Comparison of ENCODE assay signal across 1 cellular context in genomic region chr4:42995343-42995944, GRCh38.
A peak's percentile ranks its signal among the peaks of the same experiment; 100 is the strongest.
TF ChIP-seq lines count a peak whose summit lies in the region.

No MANE protein-coding gene starts in this region.

TF ChIP-seq in HepG2, 621 proteins besides CTCF, POLR2A, EP300 and RAD21 (continued from another document):
- TF ChIP-seq ZNF670 (CRISPR knock-in tag; IDR thresholded peaks at IDR 0.05; ENCODE audit: borderline replicate concordance) (no peak), CEBPG (CRISPR knock-in tag; IDR thresholded peaks at IDR 0.05) (peak; percentile 76), PRMT3 (CRISPR knock-in tag; IDR thresholded peaks at IDR 0.05; ENCODE audit: borderline replicate concordance, low read depth) (no peak), MIXL1 (CRISPR knock-in tag; IDR thresholded peaks at IDR 0.05) (peak; percentile 78), CBFB (CRISPR knock-in tag; IDR thresholded peaks at IDR 0.05) (no peak), ZNF329 (CRISPR knock-in tag; IDR thresholded peaks at IDR 0.05; ENCODE audit: low read depth) (no peak), SRSF9 (IDR thresholded peaks at IDR 0.05; ENCODE audit: borderline replicate concordance, insufficient read depth, low read depth, low read length, poor library complexity, severe bottlenecking) (no peak), ZNF563 (CRISPR knock-in tag; IDR thresholded peaks at IDR 0.05) (no peak), CHD2 (IDR thresholded peaks at IDR 0.05; ENCODE audit: low read depth, low read length) (no peak), SNAPC2 (CRISPR knock-in tag; IDR thresholded peaks at IDR 0.05) (no peak), CEBPB (IDR thresholded peaks at IDR 0.05; ENCODE audit: borderline replicate concordance, low read depth, low read length) (peak; percentile 84), HMGA1 (CRISPR knock-in tag; conservative IDR thresholded peaks at IDR 0.05) (no peak), ZNF362 (CRISPR knock-in tag; IDR thresholded peaks at IDR 0.05; ENCODE audit: borderline replicate concordance) (no peak), TAF1 (CRISPR knock-in tag; IDR thresholded peaks at IDR 0.05) (no peak), RFX5 (IDR thresholded peaks at IDR 0.05; ENCODE audit: low read depth, low read length) (no peak), SMAD1 (CRISPR knock-in tag; IDR thresholded peaks at IDR 0.05; ENCODE audit: borderline replicate concordance, low read depth) (no peak), NFKBIZ (CRISPR knock-in tag; IDR thresholded peaks at IDR 0.05) (no peak)
- TF ChIP-seq, protein P1, sequence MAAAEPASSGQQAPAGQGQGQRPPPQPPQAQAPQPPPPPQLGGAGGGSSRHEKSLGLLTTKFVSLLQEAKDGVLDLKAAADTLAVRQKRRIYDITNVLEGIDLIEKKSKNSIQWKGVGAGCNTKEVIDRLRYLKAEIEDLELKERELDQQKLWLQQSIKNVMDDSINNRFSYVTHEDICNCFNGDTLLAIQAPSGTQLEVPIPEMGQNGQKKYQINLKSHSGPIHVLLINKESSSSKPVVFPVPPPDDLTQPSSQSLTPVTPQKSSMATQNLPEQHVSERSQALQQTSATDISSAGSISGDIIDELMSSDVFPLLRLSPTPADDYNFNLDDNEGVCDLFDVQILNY (CRISPR knock-in tag; conservative IDR thresholded peaks at IDR 0.05) = no peak
- TF ChIP-seq, protein P2, sequence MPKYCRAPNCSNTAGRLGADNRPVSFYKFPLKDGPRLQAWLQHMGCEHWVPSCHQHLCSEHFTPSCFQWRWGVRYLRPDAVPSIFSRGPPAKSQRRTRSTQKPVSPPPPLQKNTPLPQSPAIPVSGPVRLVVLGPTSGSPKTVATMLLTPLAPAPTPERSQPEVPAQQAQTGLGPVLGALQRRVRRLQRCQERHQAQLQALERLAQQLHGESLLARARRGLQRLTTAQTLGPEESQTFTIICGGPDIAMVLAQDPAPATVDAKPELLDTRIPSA (CRISPR knock-in tag; IDR thresholded peaks at IDR 0.05; ENCODE audit: borderline replicate concordance) = no peak
- TF ChIP-seq, protein P3, sequence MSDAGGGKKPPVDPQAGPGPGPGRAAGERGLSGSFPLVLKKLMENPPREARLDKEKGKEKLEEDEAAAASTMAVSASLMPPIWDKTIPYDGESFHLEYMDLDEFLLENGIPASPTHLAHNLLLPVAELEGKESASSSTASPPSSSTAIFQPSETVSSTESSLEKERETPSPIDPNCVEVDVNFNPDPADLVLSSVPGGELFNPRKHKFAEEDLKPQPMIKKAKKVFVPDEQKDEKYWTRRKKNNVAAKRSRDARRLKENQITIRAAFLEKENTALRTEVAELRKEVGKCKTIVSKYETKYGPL (CRISPR knock-in tag; IDR thresholded peaks at IDR 0.05) = no peak
- TF ChIP-seq, protein P4, sequence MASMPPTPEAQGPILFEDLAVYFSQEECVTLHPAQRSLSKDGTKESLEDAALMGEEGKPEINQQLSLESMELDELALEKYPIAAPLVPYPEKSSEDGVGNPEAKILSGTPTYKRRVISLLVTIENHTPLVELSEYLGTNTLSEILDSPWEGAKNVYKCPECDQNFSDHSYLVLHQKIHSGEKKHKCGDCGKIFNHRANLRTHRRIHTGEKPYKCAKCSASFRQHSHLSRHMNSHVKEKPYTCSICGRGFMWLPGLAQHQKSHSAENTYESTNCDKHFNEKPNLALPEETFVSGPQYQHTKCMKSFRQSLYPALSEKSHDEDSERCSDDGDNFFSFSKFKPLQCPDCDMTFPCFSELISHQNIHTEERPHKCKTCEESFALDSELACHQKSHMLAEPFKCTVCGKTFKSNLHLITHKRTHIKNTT (CRISPR knock-in tag; IDR thresholded peaks at IDR 0.05) = no peak
- TF ChIP-seq, protein P5, sequence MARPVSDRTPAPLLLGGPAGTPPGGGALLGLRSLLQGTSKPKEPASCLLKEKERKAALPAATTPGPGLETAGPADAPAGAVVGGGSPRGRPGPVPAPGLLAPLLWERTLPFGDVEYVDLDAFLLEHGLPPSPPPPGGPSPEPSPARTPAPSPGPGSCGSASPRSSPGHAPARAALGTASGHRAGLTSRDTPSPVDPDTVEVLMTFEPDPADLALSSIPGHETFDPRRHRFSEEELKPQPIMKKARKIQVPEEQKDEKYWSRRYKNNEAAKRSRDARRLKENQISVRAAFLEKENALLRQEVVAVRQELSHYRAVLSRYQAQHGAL (CRISPR knock-in tag; IDR thresholded peaks at IDR 0.05; ENCODE audit: not compliant biosample characterization) = no peak
- TF ChIP-seq, protein P6, sequence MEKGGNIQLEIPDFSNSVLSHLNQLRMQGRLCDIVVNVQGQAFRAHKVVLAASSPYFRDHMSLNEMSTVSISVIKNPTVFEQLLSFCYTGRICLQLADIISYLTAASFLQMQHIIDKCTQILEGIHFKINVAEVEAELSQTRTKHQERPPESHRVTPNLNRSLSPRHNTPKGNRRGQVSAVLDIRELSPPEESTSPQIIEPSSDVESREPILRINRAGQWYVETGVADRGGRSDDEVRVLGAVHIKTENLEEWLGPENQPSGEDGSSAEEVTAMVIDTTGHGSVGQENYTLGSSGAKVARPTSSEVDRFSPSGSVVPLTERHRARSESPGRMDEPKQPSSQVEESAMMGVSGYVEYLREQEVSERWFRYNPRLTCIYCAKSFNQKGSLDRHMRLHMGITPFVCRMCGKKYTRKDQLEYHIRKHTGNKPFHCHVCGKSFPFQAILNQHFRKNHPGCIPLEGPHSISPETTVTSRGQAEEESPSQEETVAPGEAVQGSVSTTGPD (CRISPR knock-in tag; IDR thresholded peaks at IDR 0.05) = no peak
